Comparison of ENCODE assay signal across 16 cellular contexts in genomic region chr1:60746278-60746761, GRCh38.
DNase-seq lines count a peak whose midpoint lies in the region; ATAC-seq and TF ChIP-seq lines count a peak whose summit lies in the region.
"Had no signal": no experiment of that assay in that cellular context is flagged by ENCODE, and none has a peak within 500 bp of the region (broad histone marks: within the 10 kb centered on the region; RNA-seq: fewer than 3 reads in every experiment).

No MANE protein-coding gene starts in this region.

- peaks cover 20% of the 10 kb centered on the region for H3K4me1 Mint-ChIP-seq in type B pancreatic cell (ENCODE audit: unreplicated experiment)

- peak overlapping the region; percentile 28 for H3K27ac ChIP-seq in caudate nucleus (ENCODE audit: low read depth, low read length)
- H3K27ac ChIP-seq: esophagus squamous epithelium had no signal

- DNase-seq in DMS153 (lab: John Stamatoyannopoulos, UW) (peak; percentile 15), DMS153 treated with DMSO at 0.1 percent for 48 hours (lab: John Stamatoyannopoulos, UW; ENCODE audit: unreplicated experiment) (no peak), caudate nucleus (lab: John Stamatoyannopoulos, UW) (peak in 24 of 61 donors; percentile 0 to 68 (median 6)), medulla oblongata (ENCODE audit: extremely low spot score) (peak; percentile 38), type B pancreatic cell (ENCODE audit: extremely low spot score, unreplicated experiment) (no peak), amniotic stem cell (lab: John Stamatoyannopoulos, UW) (no peak)
- DNase-seq: 8988T, activated gamma-delta T cell treated with Interleukin-2 at 50 U/mL for 16 hours, Caco-2, cerebellar nuclear complex, esophagus squamous epithelium, MV-4-11, T-helper 2 cell, trophoblast cell had no signal

- ATAC-seq in HG02610 (IDR thresholded peaks at IDR 0.05; ENCODE audit: unreplicated experiment) (no peak), GM18520 (IDR thresholded peaks at IDR 0.05; ENCODE audit: unreplicated experiment) (no peak)

- H3K27me3 Mint-ChIP-seq in type B pancreatic cell, result no peaks in the 10 kb centered on the region

- H3K4me3 Mint-ChIP-seq in type B pancreatic cell, result peak overlapping the region; percentile 45

- no peak overlapping the region for H3K27ac Mint-ChIP-seq in type B pancreatic cell

- peaks cover 4% of the 10 kb centered on the region for H3K36me3 Mint-ChIP-seq in type B pancreatic cell

- H3K9me3 Mint-ChIP-seq in type B pancreatic cell, result peaks cover 18% of the 10 kb centered on the region

- TF ChIP-seq CTCF in type B pancreatic cell (conservative IDR thresholded peaks at IDR 0.05), result no peak

Comparison
In these comparisons a context has a peak if more than half of its experiments do, and no peak if none do; other contexts are left out.
1. DNase-seq: peak in DMS153 (single experiment) and medulla oblongata (single experiment); none in DMS153 treated with DMSO at 0.1 percent for 48 hours (single experiment), type B pancreatic cell (single experiment) and amniotic stem cell (single experiment).